18 cellular contexts compared by ENCODE assay signal in genomic region chr15:91882858-91883586, GRCh38. TPM values are rescaled to one million over a fixed set of nuclear protein-coding genes. Genes with fewer than 3 reads are reported as not detected.
DNase-seq lines count a peak whose midpoint lies in the region; ATAC-seq, FAIRE-seq and TF ChIP-seq lines count a peak whose summit lies in the region.
"Had no signal": no experiment of that assay in that cellular context is flagged by ENCODE, and none has a peak within 500 bp of the region (broad histone marks: within the 10 kb centered on the region; RNA-seq: fewer than 3 reads in every experiment).

No MANE protein-coding gene starts in this region.

- H3K27me3 ChIP-seq in esophagus muscularis mucosa (no peaks in the 10 kb centered on the region), pancreas (no peaks in the 10 kb centered on the region), Karpas-422 (ENCODE audit: low read length) (no peaks in the 10 kb centered on the region), SJCRH30 (no peaks in the 10 kb centered on the region)

- no peak for FAIRE-seq in pancreas (lab: Jason Lieb, UNC)

- no peak for TF ChIP-seq POLR2A in esophagus muscularis mucosa (IDR thresholded peaks at IDR 0.05; ENCODE audit: low read depth)

- H3K36me3 ChIP-seq in esophagus muscularis mucosa (no peaks in the 10 kb centered on the region), pancreas (no peaks in the 10 kb centered on the region), Karpas-422 (ENCODE audit: insufficient read depth, low read length) (peaks cover 3% of the 10 kb centered on the region; the same call in 1 of the 2 replicates), SJCRH30 (no peaks in the 10 kb centered on the region)

- H3K9me3 ChIP-seq in esophagus muscularis mucosa (no peaks in the 10 kb centered on the region), pancreas (no peaks in the 10 kb centered on the region), Karpas-422 (ENCODE audit: low read length) (no peaks in the 10 kb centered on the region), SJCRH30 (replicated peaks) (no peaks in the 10 kb centered on the region)

- H3K27ac ChIP-seq in esophagus muscularis mucosa (replicated peaks in 1 of 4) = peak overlapping the region; percentile 24 to 60 (median 36)
- H3K27ac ChIP-seq in pancreas = no peak overlapping the region
- H3K27ac ChIP-seq in Karpas-422 (ENCODE audit: low read length) = no peak overlapping the region
- no peak overlapping the region for H3K27ac ChIP-seq in SJCRH30

- DNase-seq in DMS 273 treated with DMSO at 0.1 percent for 48 hours (lab: John Stamatoyannopoulos, UW) (peak; percentile 74), NCI-H524 (lab: John Stamatoyannopoulos, UW) (peak; percentile 77 to 80), esophagus muscularis mucosa (ENCODE audit: extremely low spot score) (no peak), hippocampal formation (lab: John Stamatoyannopoulos, UW) (peak; percentile 42 to 53), pancreas (no peak), Karpas-422 (no peak), SJCRH30 (no peak)
- DNase-seq: activated CD4-positive, alpha-beta T cell treated with anti-CD3 and anti-CD28 coated beads, Interleukin-2, amount 50 U/mL, for 4 hours; activated T-cell treated with anti-CD3 and anti-CD28 coated beads, Interleukin-2, amount 50 U/mL, for 4 hours; effector CD4-positive, alpha-beta T cell; Kasumi-1; mesenchymal stem cell; NCI-H1436; NCI-H510A; OCI-M1; retina had no signal

- no peak for TF ChIP-seq EP300 in esophagus muscularis mucosa (IDR thresholded peaks at IDR 0.05)

- peaks cover 33 to 60% (median 52%) of the 10 kb centered on the region in 4 donors for H3K4me1 ChIP-seq in esophagus muscularis mucosa
- H3K4me1 ChIP-seq in pancreas = peaks cover 0 to 3% (median 0%) of the 10 kb centered on the region in 3 donors
- peaks cover 35% of the 10 kb centered on the region for H3K4me1 ChIP-seq in Karpas-422 (ENCODE audit: low read length)
- no peaks in the 10 kb centered on the region for H3K4me1 ChIP-seq in SJCRH30

- H3K4me3 ChIP-seq in esophagus muscularis mucosa (no peak overlapping the region), pancreas (no peak overlapping the region), Karpas-422 (ENCODE audit: low read length) (no peak overlapping the region), SJCRH30 (no peak overlapping the region)
- H3K4me3 ChIP-seq: GM23338 had no signal

- H3K79me2 ChIP-seq in Karpas-422 (ENCODE audit: low read length) = peaks cover 100% of the 10 kb centered on the region

- no peak overlapping the region for H3K9ac ChIP-seq in Karpas-422 (ENCODE audit: low read length)

- ATAC-seq in pancreas (no peak), GM21360 (IDR thresholded peaks at IDR 0.05; ENCODE audit: unreplicated experiment) (no peak)
- ATAC-seq: activated T-cell treated with anti-CD3 and anti-CD28 coated beads, Interleukin-2, amount 50 U/mL, for 4 hours; GM23338 had no signal

- intact Hi-C loops in esophagus muscularis mucosa (cut with DNase I) = no loop called here
- intact Hi-C loops in pancreas (cut with DNase I) = no loop called here

- no peaks in the 10 kb centered on the region for H3K9me2 ChIP-seq in Karpas-422 (replicated peaks; ENCODE audit: insufficient read depth, low read length)

- H3K4me2 ChIP-seq in Karpas-422 (ENCODE audit: low read depth, low read length, poor library complexity, severe bottlenecking) = no peak overlapping the region

- no peak for TF ChIP-seq CTCF in esophagus muscularis mucosa (IDR thresholded peaks at IDR 0.05)
- no peak for TF ChIP-seq CTCF in pancreas (IDR thresholded peaks at IDR 0.05)

- peaks cover 42% of the 10 kb centered on the region for H4K20me1 ChIP-seq in Karpas-422 (ENCODE audit: insufficient read depth, low read depth, low read length)

- no peak overlapping the region for H2AFZ ChIP-seq in Karpas-422 (ENCODE audit: low read length)
- H2AFZ ChIP-seq: GM23338 had no signal

- WGBS in esophagus muscularis mucosa = 59% methylated on average over 8 of the region's 8 CpGs
- 68 to 81% methylated on average over 8 of the region's 8 CpGs for WGBS in pancreas, 2 donors

RNA-seq across cellular contexts. Expression of gene SLCO3A1, which starts 29.5 kb away (rescaled TPM):
- 10 to 100 TPM in 3 of 4 donors, 1 to 10 TPM in 1; 5.6 to 17.5 (median 12.3) TPM for total RNA-seq in esophagus muscularis mucosa
- 10 to 100 TPM in 1 of 6 donors, 1 to 10 TPM in 5; 3.4 to 15.5 (median 4.2) TPM for total RNA-seq in pancreas
- 1 to 10 TPM; 8.6 to 9.4 TPM for polyA plus RNA-seq in pancreas
- 20.9 and 36.2 TPM in 2 replicates for total RNA-seq in Karpas-422 (2014; rRNA removed; shearing (Covaris generic); ENCODE audit: low replicate concordance)
- 3.4 and 4.3 TPM in 2 replicates for total RNA-seq in SJCRH30 (2014; rRNA removed; shearing (Covaris generic))

Comparison
In these comparisons a context has a peak if more than half of its experiments do, and no peak if none do; other contexts are left out.
1. DNase-seq: peak in DMS 273 treated with DMSO at 0.1 percent for 48 hours (single experiment), NCI-H524 (2 of 2) and hippocampal formation (2 of 2); none in esophagus muscularis mucosa (single experiment), pancreas (0 of 6), Karpas-422 (single experiment) and SJCRH30 (0 of 2).
2. H3K27ac ChIP-seq: peak in esophagus muscularis mucosa (4 of 4); none in pancreas (0 of 4), Karpas-422 (single experiment) and SJCRH30 (single experiment).